ENCODE assay signal across 12 cellular contexts in the genomic region with DNA sequence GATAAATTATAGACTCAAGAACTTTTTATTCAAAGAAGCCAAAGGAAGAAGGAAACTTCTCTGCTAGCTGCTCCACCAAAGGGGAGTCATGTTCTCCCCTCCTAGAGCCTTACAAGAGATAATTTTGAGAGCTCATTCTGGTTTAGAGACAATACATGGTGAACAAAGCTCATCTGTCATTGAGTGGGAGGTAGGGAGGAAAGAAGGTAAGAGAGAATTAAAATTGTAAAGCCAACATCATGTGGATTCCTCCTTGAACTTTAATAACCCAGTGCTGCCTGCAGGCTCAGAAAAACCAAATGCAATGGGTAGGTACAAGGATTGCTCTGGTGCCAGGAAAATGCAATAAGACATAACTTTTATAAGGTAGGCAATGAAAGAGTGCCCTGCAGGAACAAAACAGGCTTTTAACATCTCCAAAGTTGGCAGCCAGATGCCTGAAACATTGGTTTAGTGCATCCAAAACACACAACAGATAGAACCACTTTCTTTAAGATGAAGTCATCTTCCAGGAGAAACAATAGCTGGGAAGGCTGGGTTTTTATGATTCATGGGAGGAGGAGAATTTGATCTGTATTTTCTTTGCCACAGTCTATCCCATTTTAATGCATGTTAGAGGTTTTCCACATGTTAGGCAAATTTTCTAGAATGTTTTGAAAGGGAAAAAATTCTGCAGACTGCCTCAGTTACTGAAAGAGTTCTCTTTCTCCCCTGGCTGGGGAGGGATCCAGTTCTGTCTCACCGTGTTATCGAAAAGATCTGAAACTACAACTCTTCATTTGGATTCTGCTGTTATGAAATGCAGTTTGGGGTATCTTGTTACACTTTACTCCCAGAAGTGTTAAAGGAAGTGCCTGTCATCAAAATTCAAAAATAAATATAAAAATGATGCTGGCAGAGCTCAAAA. TPM values are rescaled to one million over a fixed set of nuclear protein-coding genes. Genes with fewer than 3 reads are reported as not detected.
DNase-seq lines count a peak whose midpoint lies in the region; ATAC-seq, FAIRE-seq and TF ChIP-seq lines count a peak whose summit lies in the region.
"Had no signal": no experiment of that assay in that cellular context is flagged by ENCODE, and none has a peak within 500 bp of the region (broad histone marks: within the 10 kb centered on the region; RNA-seq: fewer than 3 reads in every experiment).

No MANE protein-coding gene starts in this region.

- H4K20me1 ChIP-seq in KMS-11 (ENCODE audit: insufficient read depth) (no peaks in the 10 kb centered on the region), keratinocyte (ENCODE audit: control insufficient read depth, extremely low read depth, insufficient read depth, low read length) (no peaks in the 10 kb centered on the region)

- peak overlapping the region; percentile 11 for H3K27ac Mint-ChIP-seq in activated T-helper 2 cell treated with anti-CD3 and anti-CD28 coated beads, Interferon-gamma antibody, Interleukin-2, Interleukin-4, amounts not matched to agents 10 μg/mL and 5 μg/mL and 100 μg/mL, durations not matched to agents 14 hours and 24 hours and 36 hours
- H3K27ac Mint-ChIP-seq in glutamatergic neuron (ENCODE audit: unreplicated experiment), result no peak overlapping the region
- H3K27ac Mint-ChIP-seq: neural progenitor cell had no signal

- DNase-seq in AG20443 (ENCODE audit: low spot score), result peak; percentile 22
- no peak for DNase-seq in activated T-helper 2 cell treated with anti-CD3 and anti-CD28 coated beads, Interferon-gamma antibody, Interleukin-2, Interleukin-4, amounts not matched to agents 10 μg/mL and 5 μg/mL and 100 μg/mL, durations not matched to agents 14 hours and 24 hours and 36 hours (ENCODE audit: low spot score)
- no peak for DNase-seq in keratinocyte (ENCODE audit: low read depth, low spot score)
- no peak for DNase-seq in NCI-H2029 (lab: John Stamatoyannopoulos, UW)
- DNase-seq in erythroblast (lab: John Stamatoyannopoulos, UW), result no peak
- DNase-seq in glutamatergic neuron, result no peak
- DNase-seq: COR-L47; effector CD4-positive, alpha-beta T cell; NCI-H2227 treated with DMSO at 0.1 percent for 48 hours had no signal

- H3K36me3 ChIP-seq in KMS-11 (ENCODE audit: insufficient read depth) (no peaks in the 10 kb centered on the region), keratinocyte (ENCODE audit: control insufficient read depth in 2 of 2, extremely low read depth in 1 of 2, insufficient read depth in 2 of 2, low read length in 2 of 2) (no peaks in the 10 kb centered on the region)
- H3K36me3 ChIP-seq: neural progenitor cell had no signal

- no peak overlapping the region for H3K4me3 Mint-ChIP-seq in activated T-helper 2 cell treated with anti-CD3 and anti-CD28 coated beads, Interferon-gamma antibody, Interleukin-2, Interleukin-4, amounts not matched to agents 10 μg/mL and 5 μg/mL and 100 μg/mL, durations not matched to agents 14 hours and 24 hours and 36 hours (ENCODE audit: low read depth)
- H3K4me3 Mint-ChIP-seq in glutamatergic neuron (ENCODE audit: unreplicated experiment), result no peak overlapping the region
- H3K4me3 Mint-ChIP-seq: neural progenitor cell had no signal

- H3K79me2 ChIP-seq in KMS-11 (ENCODE audit: insufficient read depth, low read depth) (no peaks in the 10 kb centered on the region), keratinocyte (ENCODE audit: control insufficient read depth, insufficient read depth, low read length) (no peaks in the 10 kb centered on the region)

- no peak for TF ChIP-seq POLR2A in erythroblast (IDR thresholded peaks at IDR 0.05; ENCODE audit: low read length)

- no peaks in the 10 kb centered on the region for H3K9me3 Mint-ChIP-seq in activated T-helper 2 cell treated with anti-CD3 and anti-CD28 coated beads, Interferon-gamma antibody, Interleukin-2, Interleukin-4, amounts not matched to agents 10 μg/mL and 5 μg/mL and 100 μg/mL, durations not matched to agents 14 hours and 24 hours and 36 hours
- no peaks in the 10 kb centered on the region for H3K9me3 Mint-ChIP-seq in glutamatergic neuron (ENCODE audit: unreplicated experiment)
- H3K9me3 Mint-ChIP-seq: neural progenitor cell had no signal

- H3K9me1 ChIP-seq in keratinocyte (ENCODE audit: control insufficient read depth, extremely low read depth, insufficient read depth, low read length), result peaks cover 2% of the 10 kb centered on the region

- dilution Hi-C loops in keratinocyte (cut with MboI; ENCODE audit: extremely low pct_ligation_motif_present, low sequenced_read_pairs), result no loop called here

- H3K27me3 Mint-ChIP-seq in activated T-helper 2 cell treated with anti-CD3 and anti-CD28 coated beads, Interferon-gamma antibody, Interleukin-2, Interleukin-4, amounts not matched to agents 10 μg/mL and 5 μg/mL and 100 μg/mL, durations not matched to agents 14 hours and 24 hours and 36 hours (ENCODE audit: low read depth), result no peaks in the 10 kb centered on the region
- no peaks in the 10 kb centered on the region for H3K27me3 Mint-ChIP-seq in glutamatergic neuron (ENCODE audit: unreplicated experiment)

- no peaks in the 10 kb centered on the region for H3K36me3 Mint-ChIP-seq in activated T-helper 2 cell treated with anti-CD3 and anti-CD28 coated beads, Interferon-gamma antibody, Interleukin-2, Interleukin-4, amounts not matched to agents 10 μg/mL and 5 μg/mL and 100 μg/mL, durations not matched to agents 14 hours and 24 hours and 36 hours (ENCODE audit: low read depth)
- no peaks in the 10 kb centered on the region for H3K36me3 Mint-ChIP-seq in glutamatergic neuron (ENCODE audit: unreplicated experiment)
- H3K36me3 Mint-ChIP-seq: neural progenitor cell had no signal

- H3K4me1 ChIP-seq in KMS-11 (ENCODE audit: low read depth, poor library complexity, severe bottlenecking), result peaks cover 26% of the 10 kb centered on the region
- H3K4me1 ChIP-seq in keratinocyte (ENCODE audit: control insufficient read depth, extremely low read depth, insufficient read depth, low read length), result peaks cover 32% of the 10 kb centered on the region
- H3K4me1 ChIP-seq: neural progenitor cell had no signal

- peaks cover 44% of the 10 kb centered on the region for H3K4me1 Mint-ChIP-seq in activated T-helper 2 cell treated with anti-CD3 and anti-CD28 coated beads, Interferon-gamma antibody, Interleukin-2, Interleukin-4, amounts not matched to agents 10 μg/mL and 5 μg/mL and 100 μg/mL, durations not matched to agents 14 hours and 24 hours and 36 hours (ENCODE audit: low read depth)
- no peaks in the 10 kb centered on the region for H3K4me1 Mint-ChIP-seq in glutamatergic neuron (ENCODE audit: low read depth, unreplicated experiment)

- intact Hi-C loops in activated T-helper 2 cell treated with anti-CD3 and anti-CD28 coated beads, Interferon-gamma antibody, Interleukin-2, Interleukin-4, amounts not matched to agents 10 μg/mL and 5 μg/mL and 100 μg/mL, durations not matched to agents 14 hours and 24 hours and 36 hours (cut with micrococcal nuclease), result no loop called here

- no peak for ATAC-seq in HG03565 (IDR thresholded peaks at IDR 0.05; ENCODE audit: unreplicated experiment)

- H3K4me3 ChIP-seq in KMS-11 (IDR thresholded peaks at IDR 0.05; ENCODE audit: insufficient read depth, low read depth, low read length) (no peak overlapping the region), keratinocyte (ENCODE audit: control insufficient read depth in 2 of 3, extremely low read depth in 1 of 3, insufficient read depth in 2 of 3, low read depth in 1 of 3, low read length in 3 of 3) (peak overlapping the region in 1 of 3 experiments; percentile 8)
- H3K4me3 ChIP-seq: neural progenitor cell had no signal

- H2AFZ ChIP-seq in KMS-11 (ENCODE audit: low read depth) (no peak overlapping the region), keratinocyte (ENCODE audit: control insufficient read depth, low read length) (peak overlapping the region; percentile 10)
- H2AFZ ChIP-seq: neural progenitor cell had no signal

- H3K27ac ChIP-seq in KMS-11, result no peak overlapping the region
- H3K27ac ChIP-seq in keratinocyte (ENCODE audit: control insufficient read depth, insufficient read depth, low read length), result no peak overlapping the region
- H3K27ac ChIP-seq: neural progenitor cell had no signal

- no peaks in the 10 kb centered on the region for H3K27me3 ChIP-seq in KMS-11 (ENCODE audit: insufficient read depth, low read depth)
- no peaks in the 10 kb centered on the region for H3K27me3 ChIP-seq in keratinocyte (ENCODE audit: control insufficient read depth, extremely low read depth, insufficient read depth, low read length)
- H3K27me3 ChIP-seq: neural progenitor cell had no signal

- H3K4me2 ChIP-seq in KMS-11 (peak overlapping the region; percentile 54; the same call in 1 of the 2 replicates), keratinocyte (ENCODE audit: control insufficient read depth, extremely low read depth, insufficient read depth, low read depth, low read length) (peak overlapping the region; percentile 41)
- H3K4me2 ChIP-seq: neural progenitor cell had no signal

- H3K9me3 ChIP-seq in keratinocyte (ENCODE audit: control insufficient read depth, low read depth, low read length), result no peaks in the 10 kb centered on the region

- no peak for TF ChIP-seq CTCF in KMS-11 (conservative IDR thresholded peaks at IDR 0.05; ENCODE audit: low read depth, low read length)
- no peak for TF ChIP-seq CTCF in keratinocyte (optimal IDR thresholded peaks at IDR 0.05 in 1 of 3, IDR thresholded peaks at IDR 0.05 in 1 of 3, conservative IDR thresholded peaks at IDR 0.05 in 1 of 3; ENCODE audit: extremely low read depth in 1 of 3, insufficient read depth in 2 of 3, low read length in 3 of 3)
- no peak for TF ChIP-seq CTCF in glutamatergic neuron (IDR thresholded peaks at IDR 0.05; ENCODE audit: partially characterized antibody, unreplicated experiment)

- H3K9ac ChIP-seq in KMS-11 (no peak overlapping the region), keratinocyte (ENCODE audit: control insufficient read depth, extremely low read depth, insufficient read depth, low read length) (no peak overlapping the region)
- H3K9ac ChIP-seq: neural progenitor cell had no signal

- peak; percentile 86 for FAIRE-seq in keratinocyte (lab: Jason Lieb, UNC)

RNA-seq across cellular contexts. Expression of gene ARHGEF3, which starts 11.3 kb away (rescaled TPM):
- 38.3 and 38.6 TPM in 2 replicates for total RNA-seq in activated T-helper 2 cell treated with anti-CD3 and anti-CD28 coated beads, Interferon-gamma antibody, Interleukin-2, Interleukin-4, amounts not matched to agents 10 μg/mL and 5 μg/mL and 100 μg/mL, durations not matched to agents 14 hours and 24 hours and 36 hours
- 18.6 to 29.9 TPM (median 26.2 TPM) in 3 replicates for polyA plus RNA-seq in keratinocyte
- polyA plus RNA-seq in keratinocyte (2011; ENCODE audit: low read depth), result 11.1 TPM
- 20.9 and 29.6 TPM in 2 replicates for polyA plus RNA-seq in keratinocyte (2011; cell fraction: cytosol; rRNA removed)
- polyA plus RNA-seq in keratinocyte (2011; cell fraction: nucleus; rRNA removed), result 40.7 and 41.9 TPM in 2 replicates
- 11.2 and 24.6 TPM in 2 replicates for polyA plus RNA-seq in keratinocyte (2012; ENCODE audit: low replicate concordance)
- 20.9 to 29.1 TPM (median 25.6 TPM) in 3 replicates for polyA minus RNA-seq in keratinocyte
- 17.5 TPM for polyA minus RNA-seq in keratinocyte (2011; cell fraction: cytosol; rRNA and poly(A)+ RNA removed)
- 19.2 and 35.8 TPM in 2 replicates for polyA minus RNA-seq in keratinocyte (2011; cell fraction: nucleus; rRNA and poly(A)+ RNA removed)
- 10.8 TPM for total RNA-seq in glutamatergic neuron (ENCODE audit: unreplicated experiment)
